ENCODE assay signal across 23 cellular contexts in the genomic region with DNA sequence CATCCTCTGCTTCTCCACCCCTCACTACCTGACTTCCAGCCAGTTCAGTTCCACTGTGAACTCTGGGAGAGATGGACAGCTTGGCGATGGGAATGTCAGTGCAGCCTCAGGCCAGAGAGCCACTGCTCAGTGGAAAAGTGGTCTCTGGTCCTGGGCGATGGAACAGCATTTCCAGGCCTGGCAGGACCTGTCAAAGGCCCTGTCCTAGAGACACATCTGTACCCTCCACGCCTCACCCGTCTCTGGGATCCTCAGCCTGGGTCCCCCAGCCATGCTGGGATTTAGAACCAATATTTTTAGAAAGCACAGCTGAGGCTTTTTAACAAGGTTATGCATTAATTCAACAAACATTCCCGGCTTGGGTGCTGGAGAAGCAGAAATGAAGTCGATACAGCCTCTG.
"Had no signal": no experiment of that assay in that cellular context is flagged by ENCODE, and none has a peak within 500 bp of the region (broad histone marks: within the 10 kb centered on the region; RNA-seq: fewer than 3 reads in every experiment).

No MANE protein-coding gene starts in this region.

- H3K27ac ChIP-seq: dorsolateral prefrontal cortex, pancreas, sigmoid colon, thoracic aorta, transverse colon, upper lobe of right lung, vagina had no signal

- H3K4me3 ChIP-seq: dorsolateral prefrontal cortex, lung, pancreas, sigmoid colon, thoracic aorta, transverse colon, upper lobe of right lung, vagina had no signal

- H3K9me3 ChIP-seq: pancreas, sigmoid colon, thoracic aorta, transverse colon, upper lobe of right lung, vagina had no signal

- DNase-seq: cerebellar nuclear complex; dorsolateral prefrontal cortex; effector CD4-positive, alpha-beta T cell; head of caudate nucleus; naive B cell; occipital lobe; right cardiac atrium; sigmoid colon; small intestine; stimulated activated CD4-positive, alpha-beta T cell treated with anti-CD3 and anti-CD28 coated beads, Interleukin-15, amount 100 ng/mL, for 24 hours; stimulated activated CD4-positive, alpha-beta T cell treated with anti-CD3 and anti-CD28 coated beads, Interleukin-2, amount 100 ng/mL, for 48 hours; stimulated activated naive B cell treated with anti-CD40 and anti-IgM and Interleukin-4, amounts not matched to agents 10 μg/mL and 1 μg/mL and 100 μg/mL, for 72 hours; transverse colon; upper lobe of right lung had no signal

- ATAC-seq: left lobe of liver; pancreas; right cardiac atrium; stimulated activated naive B cell treated with anti-CD40 and anti-IgM and Interleukin-4, amounts not matched to agents 10 μg/mL and 1 μg/mL and 100 μg/mL, for 72 hours; upper lobe of right lung had no signal

- H3K27ac Mint-ChIP-seq: memory B cell; naive B cell; progenitor cell of endocrine pancreas; stimulated activated naive B cell treated with anti-CD40 and anti-IgM and Interleukin-4, amounts not matched to agents 10 μg/mL and 1 μg/mL and 100 μg/mL, for 72 hours; stimulated activated naive CD8-positive, alpha-beta T cell treated with anti-CD3 and anti-CD28 coated beads, Interleukin-15, Interleukin-2, amounts not matched to agents 100 ng/mL and 50 ng/mL, for 24 hours had no signal

- H3K36me3 Mint-ChIP-seq: memory B cell; naive B cell; stimulated activated naive B cell treated with anti-CD40 and anti-IgM and Interleukin-4, amounts not matched to agents 10 μg/mL and 1 μg/mL and 100 μg/mL, for 72 hours had no signal

- H3K4me3 Mint-ChIP-seq: memory B cell; stimulated activated naive B cell treated with anti-CD40 and anti-IgM and Interleukin-4, amounts not matched to agents 10 μg/mL and 1 μg/mL and 100 μg/mL, for 72 hours; stimulated activated naive CD8-positive, alpha-beta T cell treated with anti-CD3 and anti-CD28 coated beads, Interleukin-15, Interleukin-2, amounts not matched to agents 100 ng/mL and 50 ng/mL, for 24 hours had no signal

- H3K9me3 Mint-ChIP-seq: nephron had no signal

- H3K27me3 ChIP-seq: dorsolateral prefrontal cortex, pancreas, vagina had no signal

- H3K4me1 ChIP-seq: pancreas, transverse colon, upper lobe of right lung, vagina had no signal

- H3K36me3 ChIP-seq: pancreas, sigmoid colon, thoracic aorta, transverse colon, upper lobe of right lung, vagina had no signal

- H3K4me1 Mint-ChIP-seq: memory B cell; naive B cell; stimulated activated naive B cell treated with anti-CD40 and anti-IgM and Interleukin-4, amounts not matched to agents 10 μg/mL and 1 μg/mL and 100 μg/mL, for 72 hours had no signal
